Comparison of ENCODE assay signal across 12 cellular contexts in the genomic region with DNA sequence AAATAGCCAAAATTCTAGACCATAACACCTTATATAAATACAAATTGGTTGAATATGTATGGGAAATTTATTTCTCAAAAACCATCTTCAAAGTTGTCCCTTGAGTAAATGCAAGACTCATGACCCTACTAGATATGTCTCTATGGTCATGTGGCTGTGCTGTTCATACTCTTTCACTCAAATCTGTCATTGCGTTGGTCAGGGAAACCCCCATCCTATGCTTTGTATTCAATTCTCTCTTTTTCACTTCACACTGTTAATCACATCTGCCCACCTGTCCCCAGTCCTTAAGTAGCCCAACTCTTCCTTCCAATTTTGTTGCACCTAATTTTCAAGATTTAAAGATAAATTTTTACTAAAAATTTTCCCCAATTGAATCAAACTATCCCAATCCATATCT. TPM values are rescaled to one million over a fixed set of nuclear protein-coding genes. Genes with fewer than 3 reads are reported as not detected.
DNase-seq lines count a peak whose midpoint lies in the region; ATAC-seq and TF ChIP-seq lines count a peak whose summit lies in the region.
"Had no signal": no experiment of that assay in that cellular context is flagged by ENCODE, and none has a peak within 500 bp of the region (broad histone marks: within the 10 kb centered on the region; RNA-seq: fewer than 3 reads in every experiment).

No MANE protein-coding gene starts in this region.

- TF ChIP-seq CTCF in tibial artery (IDR thresholded peaks at IDR 0.05), result no peak
- TF ChIP-seq CTCF in endodermal cell (conservative IDR thresholded peaks at IDR 0.05), result no peak
- TF ChIP-seq CTCF in GM13976 (IDR thresholded peaks at IDR 0.05; ENCODE audit: borderline replicate concordance, control extremely low read depth, extremely low read depth, insufficient read depth, missing control alignments), result no peak

- DNase-seq in tibial artery (no peak), endodermal cell (no peak), GM13976 (ENCODE audit: low spot score) (no peak)
- no peak for DNase-seq in T-helper 2 cell treated with Interferon-gamma antibody and Interleukin-4, amounts not matched to agents 5 μg/mL and 100 μg/mL, for 36 hours (ENCODE audit: low spot score)
- DNase-seq: activated naive CD4-positive, alpha-beta T cell treated with anti-CD3 and anti-CD28 coated beads, Interleukin-2, amount 10 ng/mL, durations not matched to agents 7 days and 5 days; NCI-H1048; NCI-H510A treated with DMSO at 0.1 percent for 48 hours; WERI-Rb-1 had no signal

- no peak overlapping the region for H3K27ac Mint-ChIP-seq in T-helper 2 cell treated with Interferon-gamma antibody and Interleukin-4, amounts not matched to agents 5 μg/mL and 100 μg/mL, for 36 hours
- H3K27ac Mint-ChIP-seq in endodermal cell, result no peak overlapping the region
- H3K27ac Mint-ChIP-seq: activated naive CD4-positive, alpha-beta T cell treated with anti-CD3 and anti-CD28 coated beads, Interleukin-2, amount 10 ng/mL, durations not matched to agents 7 days and 5 days had no signal

- H3K4me1 Mint-ChIP-seq in T-helper 2 cell treated with Interferon-gamma antibody and Interleukin-4, amounts not matched to agents 5 μg/mL and 100 μg/mL, for 36 hours (ENCODE audit: low read depth), result no peaks in the 10 kb centered on the region
- peaks cover 13% of the 10 kb centered on the region for H3K4me1 Mint-ChIP-seq in endodermal cell
- H3K4me1 Mint-ChIP-seq: activated naive CD4-positive, alpha-beta T cell treated with anti-CD3 and anti-CD28 coated beads, Interleukin-2, amount 10 ng/mL, durations not matched to agents 7 days and 5 days had no signal

- H3K36me3 ChIP-seq in tibial artery (no peaks in the 10 kb centered on the region), endodermal cell (ENCODE audit: control insufficient read depth, insufficient read depth, low read length) (no peaks in the 10 kb centered on the region)
- H3K36me3 ChIP-seq: WERI-Rb-1 had no signal

- ATAC-seq in GM18519 (IDR thresholded peaks at IDR 0.05; ENCODE audit: low FRiP score, unreplicated experiment), result peak; percentile 98
- peak; percentile 70 for ATAC-seq in GM19467 (IDR thresholded peaks at IDR 0.05; ENCODE audit: unreplicated experiment)
- peak; percentile 99 for ATAC-seq in HG02884 (IDR thresholded peaks at IDR 0.05; ENCODE audit: unreplicated experiment)
- peak; percentile 83 for ATAC-seq in HG03521 (IDR thresholded peaks at IDR 0.05; ENCODE audit: unreplicated experiment)

- 96 to 100% methylated on average over 1 of the region's 1 CpG for WGBS in endodermal cell (ENCODE audit: insufficient coverage in 1 of 2, insufficient read length in 1 of 2), 2 experiments

- H3K4me1 ChIP-seq in tibial artery, result no peaks in the 10 kb centered on the region
- peaks cover 5% of the 10 kb centered on the region for H3K4me1 ChIP-seq in endodermal cell (ENCODE audit: control insufficient read depth, insufficient read depth, low read length)

- in situ Hi-C loops in GM13976 (cut with MboI; ENCODE audit: low sequenced_read_pairs, unreplicated experiment), result no loop called here

- no peak overlapping the region for H3K4me3 Mint-ChIP-seq in T-helper 2 cell treated with Interferon-gamma antibody and Interleukin-4, amounts not matched to agents 5 μg/mL and 100 μg/mL, for 36 hours
- H3K4me3 Mint-ChIP-seq in endodermal cell, result no peak overlapping the region
- H3K4me3 Mint-ChIP-seq: activated naive CD4-positive, alpha-beta T cell treated with anti-CD3 and anti-CD28 coated beads, Interleukin-2, amount 10 ng/mL, durations not matched to agents 7 days and 5 days had no signal

- no peak overlapping the region for H3K4me3 ChIP-seq in tibial artery
- H3K4me3 ChIP-seq in endodermal cell (ENCODE audit: low read length), result no peak overlapping the region

- intact Hi-C loops in tibial artery (cut with DNase I; ENCODE audit: low total_unique reads), result no loop called here

- H3K27me3 Mint-ChIP-seq in T-helper 2 cell treated with Interferon-gamma antibody and Interleukin-4, amounts not matched to agents 5 μg/mL and 100 μg/mL, for 36 hours (ENCODE audit: low read depth), result peaks cover 12% of the 10 kb centered on the region
- H3K27me3 Mint-ChIP-seq in endodermal cell (ENCODE audit: insufficient read depth), result no peaks in the 10 kb centered on the region

- no peaks in the 10 kb centered on the region for H3K27me3 ChIP-seq in tibial artery
- no peaks in the 10 kb centered on the region for H3K27me3 ChIP-seq in endodermal cell (ENCODE audit: control insufficient read depth, insufficient read depth, low read length, poor library complexity, severe bottlenecking)

- H3K9me3 ChIP-seq in tibial artery (no peaks in the 10 kb centered on the region), endodermal cell (ENCODE audit: control insufficient read depth, low read length) (no peaks in the 10 kb centered on the region)

- no peak overlapping the region for H3K9ac ChIP-seq in endodermal cell (ENCODE audit: extremely low read depth, low read length, poor library complexity, severe bottlenecking)

- H3K36me3 Mint-ChIP-seq in T-helper 2 cell treated with Interferon-gamma antibody and Interleukin-4, amounts not matched to agents 5 μg/mL and 100 μg/mL, for 36 hours (ENCODE audit: low read depth), result no peaks in the 10 kb centered on the region
- H3K36me3 Mint-ChIP-seq in endodermal cell (ENCODE audit: low read depth), result no peaks in the 10 kb centered on the region
- H3K36me3 Mint-ChIP-seq: activated naive CD4-positive, alpha-beta T cell treated with anti-CD3 and anti-CD28 coated beads, Interleukin-2, amount 10 ng/mL, durations not matched to agents 7 days and 5 days had no signal

- no peaks in the 10 kb centered on the region for H3K9me3 Mint-ChIP-seq in T-helper 2 cell treated with Interferon-gamma antibody and Interleukin-4, amounts not matched to agents 5 μg/mL and 100 μg/mL, for 36 hours
- H3K9me3 Mint-ChIP-seq in endodermal cell, result no peaks in the 10 kb centered on the region
- H3K9me3 Mint-ChIP-seq: activated naive CD4-positive, alpha-beta T cell treated with anti-CD3 and anti-CD28 coated beads, Interleukin-2, amount 10 ng/mL, durations not matched to agents 7 days and 5 days had no signal

- no peak overlapping the region for H3K27ac ChIP-seq in tibial artery
- H3K27ac ChIP-seq in endodermal cell (ENCODE audit: low read depth, low read length), result no peak overlapping the region
- H3K27ac ChIP-seq: WERI-Rb-1 had no signal

RNA-seq across cellular contexts. Expression of gene RPS12, which starts 51.0 kb away (rescaled TPM):
- 1,000 to 10,000 TPM; 1,249 to 1,298 TPM for total RNA-seq in endodermal cell
- 2,047 TPM for polyA plus RNA-seq in endodermal cell (2013, experiment 1 of 2)
- polyA plus RNA-seq in endodermal cell (2013, experiment 2 of 2), result 1,835 TPM
